23 cellular contexts compared by ENCODE assay signal in the genomic region with DNA sequence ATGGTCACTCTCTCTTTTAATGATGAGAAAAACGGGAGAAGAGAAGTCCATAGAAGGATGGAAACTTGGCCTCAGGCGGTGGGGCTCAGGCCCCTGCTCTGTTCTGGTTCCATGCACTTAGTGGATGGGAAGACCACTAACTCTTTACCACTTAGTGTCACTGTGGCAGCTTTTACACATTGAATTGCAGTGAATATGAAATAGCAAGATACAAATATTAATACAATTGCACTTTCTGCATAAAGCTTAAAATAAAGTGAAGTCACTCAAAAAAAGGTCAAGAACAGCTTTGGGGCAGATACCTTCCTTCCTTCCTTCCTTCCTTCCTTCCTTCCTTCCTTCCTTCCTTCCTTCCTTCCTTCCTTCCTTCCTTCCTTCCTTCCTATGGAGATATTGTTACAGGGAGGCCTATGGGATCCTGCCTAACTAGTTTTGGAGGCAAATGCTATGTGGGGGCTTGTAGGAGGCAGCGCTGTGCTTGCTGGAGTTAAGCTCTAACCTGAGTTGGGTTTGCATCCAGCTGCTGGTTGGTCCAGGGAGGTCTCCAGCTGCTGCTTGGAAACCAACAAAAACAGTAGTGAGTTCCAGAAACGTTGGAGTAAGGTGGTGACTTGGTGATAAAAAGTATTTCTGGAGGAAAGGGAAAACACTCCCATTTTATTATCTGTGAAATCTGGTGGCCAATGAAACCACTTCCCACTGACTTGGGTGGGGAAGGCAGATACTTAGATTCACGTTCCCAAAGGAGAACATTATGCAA.
"Had no signal": no experiment of that assay in that cellular context is flagged by ENCODE, and none has a peak within 500 bp of the region (broad histone marks: within the 10 kb centered on the region; RNA-seq: fewer than 3 reads in every experiment).

No MANE protein-coding gene starts in this region.

- H3K4me3 ChIP-seq: colonic mucosa, esophagus squamous epithelium, gastrocnemius medialis, heart right ventricle, left lung, lower lobe of right lung had no signal

- H3K4me1 ChIP-seq: colonic mucosa, esophagus squamous epithelium, gastrocnemius medialis, heart right ventricle, left lung, lower lobe of right lung had no signal

- H3K27ac Mint-ChIP-seq: dendritic cell treated with granulocyte-macrophage colony-stimulating factor and Interleukin-4, amounts not matched to agents 40 ng/mL and 50 ng/mL, for 4 days; effector memory CD8-positive, alpha-beta T cell; endodermal cell; mesothelial cell of epicardium had no signal

- H3K9me3 Mint-ChIP-seq: dendritic cell treated with granulocyte-macrophage colony-stimulating factor and Interleukin-4, amounts not matched to agents 40 ng/mL and 50 ng/mL, for 4 days; effector memory CD8-positive, alpha-beta T cell; endodermal cell; mesothelial cell of epicardium; naive thymus-derived CD4-positive, alpha-beta T cell had no signal

- H3K27ac ChIP-seq: colonic mucosa, epithelial cell of prostate, esophagus squamous epithelium, gastrocnemius medialis, heart right ventricle, left lung, lower lobe of right lung had no signal

- H3K36me3 ChIP-seq: colonic mucosa, esophagus squamous epithelium, gastrocnemius medialis, heart right ventricle, left lung, lower lobe of right lung had no signal

- DNase-seq: colonic mucosa; cortex of kidney; effector CD8-positive, alpha-beta T cell; effector memory CD8-positive, alpha-beta T cell; endodermal cell; erythroblast; esophagus squamous epithelium; foreskin fibroblast; foreskin melanocyte; gastrocnemius medialis; glutamatergic neuron; heart right ventricle; hippocampal formation; left cardiac atrium; left lung; left ventricle myocardium superior; lower lobe of right lung; mesenchymal stem cell; naive thymus-derived CD4-positive, alpha-beta T cell had no signal

- H3K4me3 Mint-ChIP-seq: dendritic cell treated with granulocyte-macrophage colony-stimulating factor and Interleukin-4, amounts not matched to agents 40 ng/mL and 50 ng/mL, for 4 days; effector memory CD8-positive, alpha-beta T cell; endodermal cell; mesothelial cell of epicardium; naive thymus-derived CD4-positive, alpha-beta T cell had no signal

- H3K4me1 Mint-ChIP-seq: mesothelial cell of epicardium had no signal

- H3K36me3 Mint-ChIP-seq: mesothelial cell of epicardium; naive thymus-derived CD4-positive, alpha-beta T cell had no signal

- ATAC-seq: effector memory CD8-positive, alpha-beta T cell; esophagus mucosa; gastrocnemius medialis; heart right ventricle; left cardiac atrium; left lung; left ventricle myocardium superior; lower lobe of right lung; naive thymus-derived CD4-positive, alpha-beta T cell had no signal

- H3K9me3 ChIP-seq: colonic mucosa, esophagus squamous epithelium, gastrocnemius medialis, heart right ventricle, left lung, lower lobe of right lung had no signal
